3 cellular contexts compared by ENCODE assay signal in genomic region chr7:117480978-117481377, GRCh38.
TF ChIP-seq lines count a peak whose summit lies in the region.

No MANE protein-coding gene starts in this region.

TF ChIP-seq in SK-N-SH treated with all-trans-retinoic acid at 6 μM for 48 hours, 23 proteins besides CTCF, POLR2A, EP300 and RAD21:
- TF ChIP-seq ZC3H10 (CRISPR knock-in tag; IDR thresholded peaks at IDR 0.05) (no peak), ISL1 (CRISPR knock-in tag; IDR thresholded peaks at IDR 0.05) (no peak), ZFP3 (CRISPR knock-in tag; IDR thresholded peaks at IDR 0.05) (no peak)

TF ChIP-seq in SK-N-SH, 30 proteins besides CTCF, POLR2A, EP300 and RAD21:
- TF ChIP-seq FOSL2 (IDR thresholded peaks at IDR 0.05; ENCODE audit: borderline replicate concordance, low read depth) (no peak), MEF2A (IDR thresholded peaks at IDR 0.05; ENCODE audit: borderline replicate concordance, low read depth) (no peak), GATA2 (CRISPR knock-in tag; IDR thresholded peaks at IDR 0.05) (no peak), YY1 (IDR thresholded peaks at IDR 0.05; ENCODE audit: low read depth) (no peak), GABPA (IDR thresholded peaks at IDR 0.05; ENCODE audit: low read depth) (no peak), FOXM1 (IDR thresholded peaks at IDR 0.05; ENCODE audit: low read depth) (no peak), NFIC (IDR thresholded peaks at IDR 0.05; ENCODE audit: borderline replicate concordance) (no peak), JUND (IDR thresholded peaks at IDR 0.05) (no peak), MXI1 (IDR thresholded peaks at IDR 0.05; ENCODE audit: low read depth, low read length) (no peak), CHD2 (IDR thresholded peaks at IDR 0.05; ENCODE audit: low read length, partially characterized antibody) (no peak), TEAD4 (IDR thresholded peaks at IDR 0.05; ENCODE audit: borderline replicate concordance, insufficient read depth) (no peak), ELF1 (IDR thresholded peaks at IDR 0.05) (no peak)
- TF ChIP-seq, protein P1, sequence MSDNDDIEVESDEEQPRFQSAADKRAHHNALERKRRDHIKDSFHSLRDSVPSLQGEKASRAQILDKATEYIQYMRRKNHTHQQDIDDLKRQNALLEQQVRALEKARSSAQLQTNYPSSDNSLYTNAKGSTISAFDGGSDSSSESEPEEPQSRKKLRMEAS (IDR thresholded peaks at IDR 0.05; ENCODE audit: low read depth), result no peak
- TF ChIP-seq, protein P2, sequence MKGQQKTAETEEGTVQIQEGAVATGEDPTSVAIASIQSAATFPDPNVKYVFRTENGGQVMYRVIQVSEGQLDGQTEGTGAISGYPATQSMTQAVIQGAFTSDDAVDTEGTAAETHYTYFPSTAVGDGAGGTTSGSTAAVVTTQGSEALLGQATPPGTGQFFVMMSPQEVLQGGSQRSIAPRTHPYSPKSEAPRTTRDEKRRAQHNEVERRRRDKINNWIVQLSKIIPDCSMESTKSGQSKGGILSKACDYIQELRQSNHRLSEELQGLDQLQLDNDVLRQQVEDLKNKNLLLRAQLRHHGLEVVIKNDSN (IDR thresholded peaks at IDR 0.05; ENCODE audit: borderline replicate concordance, low read depth), result no peak

TF ChIP-seq in K562, 482 proteins besides CTCF, POLR2A, EP300 and RAD21:
- TF ChIP-seq ZNF175 (CRISPR knock-in tag; IDR thresholded peaks at IDR 0.05; ENCODE audit: low read depth) (no peak), FOXP4 (CRISPR knock-in tag; IDR thresholded peaks at IDR 0.05; ENCODE audit: borderline replicate concordance) (no peak), FOXJ2 (tag; IDR thresholded peaks at IDR 0.05) (no peak), RREB1 (CRISPR knock-in tag; IDR thresholded peaks at IDR 0.05) (no peak), ZBTB1 (CRISPR knock-in tag; IDR thresholded peaks at IDR 0.05; ENCODE audit: borderline replicate concordance, low read depth) (no peak), ZNF134 (CRISPR knock-in tag; conservative IDR thresholded peaks at IDR 0.05) (no peak), FOS (IDR thresholded peaks at IDR 0.05; ENCODE audit: extremely low read depth, insufficient read length) (no peak), ZBTB40 (IDR thresholded peaks at IDR 0.05) (no peak), ZBTB40 (CRISPR knock-in tag; IDR thresholded peaks at IDR 0.05) (no peak), ZNF280B (CRISPR knock-in tag; IDR thresholded peaks at IDR 0.05) (no peak), DACH1 (IDR thresholded peaks at IDR 0.05; ENCODE audit: partially characterized antibody) (no peak), FOXJ3 (CRISPR knock-in tag; IDR thresholded peaks at IDR 0.05) (no peak), HINFP (tag; conservative IDR thresholded peaks at IDR 0.05; ENCODE audit: low read depth) (no peak), GTF2E2 (tag; IDR thresholded peaks at IDR 0.05) (no peak), ZNF184 (CRISPR knock-in tag; IDR thresholded peaks at IDR 0.05) (no peak)
- TF ChIP-seq, protein P3, sequence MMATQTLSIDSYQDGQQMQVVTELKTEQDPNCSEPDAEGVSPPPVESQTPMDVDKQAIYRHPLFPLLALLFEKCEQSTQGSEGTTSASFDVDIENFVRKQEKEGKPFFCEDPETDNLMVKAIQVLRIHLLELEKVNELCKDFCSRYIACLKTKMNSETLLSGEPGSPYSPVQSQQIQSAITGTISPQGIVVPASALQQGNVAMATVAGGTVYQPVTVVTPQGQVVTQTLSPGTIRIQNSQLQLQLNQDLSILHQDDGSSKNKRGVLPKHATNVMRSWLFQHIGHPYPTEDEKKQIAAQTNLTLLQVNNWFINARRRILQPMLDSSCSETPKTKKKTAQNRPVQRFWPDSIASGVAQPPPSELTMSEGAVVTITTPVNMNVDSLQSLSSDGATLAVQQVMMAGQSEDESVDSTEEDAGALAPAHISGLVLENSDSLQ (IDR thresholded peaks at IDR 0.05), result no peak
TF ChIP-seq in K562: peak in this region for 0.
